8 cellular contexts compared by ENCODE assay signal in the genomic region with DNA sequence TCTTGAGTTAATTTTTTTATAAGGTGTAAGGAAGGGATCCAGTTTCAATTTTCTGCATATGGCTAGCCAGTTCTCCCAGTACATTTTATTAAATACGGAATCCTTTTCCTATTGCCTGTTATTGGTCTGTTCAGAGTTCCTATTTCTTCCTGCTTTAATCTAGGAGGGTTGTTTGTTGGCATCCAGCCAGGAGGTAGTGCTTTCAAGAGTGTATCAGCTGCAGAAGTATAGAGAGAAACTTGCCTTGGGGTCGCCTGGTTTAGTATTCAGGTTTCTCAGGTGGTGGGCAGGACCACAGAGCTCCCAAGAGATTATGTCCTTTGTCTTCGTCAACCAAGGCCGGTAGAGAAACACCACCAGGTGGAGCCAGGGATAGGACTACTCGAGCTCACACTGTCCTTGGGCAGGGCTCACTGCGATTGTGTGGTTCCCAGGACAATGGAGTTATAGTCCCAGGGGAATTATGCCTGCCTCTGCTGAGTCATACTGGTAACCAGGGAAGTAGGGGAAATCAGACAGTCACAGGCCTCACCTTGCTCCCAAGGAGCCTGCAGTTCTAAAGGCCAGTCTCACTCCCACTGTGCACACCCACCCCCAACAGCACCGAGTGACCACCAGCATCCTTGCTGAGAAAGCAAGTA.
DNase-seq lines count a peak whose midpoint lies in the region; ATAC-seq and TF ChIP-seq lines count a peak whose summit lies in the region.

No MANE protein-coding gene starts in this region.

- RAD21 ChIA-PET in HCT116 (lab: Charles Lee; ENCODE audit: low non-redundant PET in 1 of 2, low total read pairs in 2 of 2, uncharacterized antibody in 2 of 2, unreplicated experiment in 2 of 2), result interaction anchor here in 1 of 2 experiments (1.1 kb wide), 1 partner anchor 114 kb away, joined by 3 read pairs; no protein-coding TSS in a partner anchor

- CTCF ChIA-PET in HCT116 (lab: Charles Lee), result interaction anchor here (0.7 to 1.1 kb wide), 3 partner anchors 114 to 126 kb away, joined by 3 to 5 read pairs (median 3); no protein-coding TSS in a partner anchor

- H3K4me1 ChIP-seq in HCT116 (ENCODE audit: control insufficient read depth in 1 of 2, insufficient read depth in 2 of 2, low read length in 2 of 2), result peaks cover 0 to 41% of the 10 kb centered on the region in 2 experiments; a peak in 2 of 4 replicates
- H3K4me1 ChIP-seq in iPS DF 6.9 (ENCODE audit: control insufficient read depth, insufficient read depth, low read length), result no peaks in the 10 kb centered on the region
- H3K4me1 ChIP-seq in neuronal stem cell (ENCODE audit: control insufficient read depth in 2 of 2, insufficient read depth in 1 of 2, low read depth in 1 of 2, low read length in 2 of 2), result no peaks in the 10 kb centered on the region
- H3K4me1 ChIP-seq in smooth muscle cell (ENCODE audit: low read depth), result no peaks in the 10 kb centered on the region

- intact Hi-C loops in HCT116 (cut with micrococcal nuclease), result loop anchor here (1.0 kb wide), 1 partner anchor 115 kb away; no protein-coding TSS in a partner anchor

- no peak overlapping the region for H2BK15ac ChIP-seq in neuronal stem cell (ENCODE audit: low read length)

- peak; percentile 54 for TF ChIP-seq RAD21 in HCT116 (IDR thresholded peaks at IDR 0.05; ENCODE audit: low read depth)

- H3K4me2 ChIP-seq in HCT116 (ENCODE audit: low read length), result peak overlapping the region; percentile 28
- no peak overlapping the region for H3K4me2 ChIP-seq in neuronal stem cell (ENCODE audit: insufficient read depth, low read length, poor library complexity, severe bottlenecking)
- no peak overlapping the region for H3K4me2 ChIP-seq in smooth muscle cell

- H3K9ac ChIP-seq in HCT116 (ENCODE audit: low read length) (peak overlapping the region; percentile 20; the same call in 1 of the 2 replicates), neuronal stem cell (ENCODE audit: low read depth, low read length, poor library complexity) (no peak overlapping the region), smooth muscle cell (ENCODE audit: low read depth) (no peak overlapping the region)

- peak; percentile 94 for ATAC-seq in HCT116

- no peak overlapping the region for H3K14ac ChIP-seq in neuronal stem cell (ENCODE audit: low read length)

- H3K9me3 ChIP-seq in HCT116 (ENCODE audit: control insufficient read depth in 1 of 2, insufficient read depth in 1 of 2, low read depth in 1 of 2, low read length in 2 of 2) (no peaks in the 10 kb centered on the region), iPS DF 6.9 (ENCODE audit: control insufficient read depth, insufficient read depth, low read length) (no peaks in the 10 kb centered on the region), neuronal stem cell (replicated peaks in 1 of 2; ENCODE audit: control insufficient read depth in 2 of 2, insufficient read depth in 1 of 2, low read depth in 1 of 2, low read length in 2 of 2) (no peaks in the 10 kb centered on the region), smooth muscle cell (replicated peaks; ENCODE audit: low read depth) (no peaks in the 10 kb centered on the region)

- no peak for TF ChIP-seq POLR2A in HCT116 (IDR thresholded peaks at IDR 0.05; ENCODE audit: borderline replicate concordance, extremely low read depth, insufficient read depth, insufficient read length)

- no CpG with 5 or more reads among the region's 7 CpGs for WGBS in iPS DF 6.9 (ENCODE audit: insufficient coverage, insufficient read length)
- no CpG with 5 or more reads among the region's 7 CpGs for WGBS in neuronal stem cell (ENCODE audit: extremely low coverage in 2 of 2, insufficient read length in 2 of 2, insufficient replicate concordance in 1 of 2), 2 donors
- 68% methylated on average over 7 of the region's 7 CpGs for WGBS in smooth muscle cell (ENCODE audit: low lambda C conversion rate)

- H4K20me1 ChIP-seq in HCT116 (ENCODE audit: insufficient read depth) (no peaks in the 10 kb centered on the region), smooth muscle cell (ENCODE audit: low read depth) (no peaks in the 10 kb centered on the region)

- H3K79me1 ChIP-seq in neuronal stem cell (ENCODE audit: low read depth, low read length), result no peaks in the 10 kb centered on the region

- H4K8ac ChIP-seq in neuronal stem cell (ENCODE audit: low read depth, low read length), result no peak overlapping the region

- H3K27me3 ChIP-seq in HCT116 (ENCODE audit: insufficient read depth, low read length) (no peaks in the 10 kb centered on the region), iPS DF 6.9 (ENCODE audit: control insufficient read depth, insufficient read depth, low read length) (no peaks in the 10 kb centered on the region), neuronal stem cell (ENCODE audit: control insufficient read depth in 3 of 3, insufficient read depth in 3 of 3, low read depth in 1 of 3, low read length in 3 of 3) (no peaks in the 10 kb centered on the region), smooth muscle cell (ENCODE audit: low read depth) (no peaks in the 10 kb centered on the region)

- no peak overlapping the region for H4K91ac ChIP-seq in neuronal stem cell (ENCODE audit: low read depth, low read length, poor library complexity)

- no peak overlapping the region for H3K27ac ChIP-seq in HCT116 (ENCODE audit: low read depth, low read length)
- H3K27ac ChIP-seq in iPS DF 6.9 (ENCODE audit: low read length), result no peak overlapping the region
- no peak overlapping the region for H3K27ac ChIP-seq in neuronal stem cell (replicated peaks; ENCODE audit: low read length)
- no peak overlapping the region for H3K27ac ChIP-seq in smooth muscle cell (ENCODE audit: low read depth)

- H3K23ac ChIP-seq in neuronal stem cell (ENCODE audit: low read depth, low read length, poor library complexity), result no peak overlapping the region

- POLR2A ChIA-PET in HCT116 (lab: Charles Lee), result no interaction called here

- H3K4me3 ChIP-seq in HCT116 (replicated peaks in 1 of 2; ENCODE audit: low read depth in 1 of 2, low read length in 2 of 2) (no peak overlapping the region), iPS DF 6.9 (ENCODE audit: low read length) (no peak overlapping the region), neuronal stem cell (ENCODE audit: low read length in 2 of 2) (no peak overlapping the region), smooth muscle cell (no peak overlapping the region)

- H3K9me2 ChIP-seq in HCT116 (ENCODE audit: insufficient read depth), result no peaks in the 10 kb centered on the region

- no peak overlapping the region for H2BK120ac ChIP-seq in neuronal stem cell (ENCODE audit: low read depth, low read length)

- no TSS peak for BruUV-seq in HCT116 (replicated peaks; lab: Mats Ljungman, UMichigan)

- TF ChIP-seq CTCF in GM13977 (IDR thresholded peaks at IDR 0.05; ENCODE audit: extremely low read depth, insufficient read depth, missing control alignments) (peak; percentile 19), HCT116 (IDR thresholded peaks at IDR 0.05 in 2 of 3, conservative IDR thresholded peaks at IDR 0.05 in 1 of 3; ENCODE audit: borderline replicate concordance in 1 of 3, insufficient read depth in 1 of 3, low read depth in 2 of 3, low read length in 2 of 3) (peak; percentile 28 to 43 (median 36); a peak in 5 of 6 replicates), smooth muscle cell (IDR thresholded peaks at IDR 0.05; ENCODE audit: borderline replicate concordance, insufficient read depth, poor library complexity, severe bottlenecking) (no peak)

- H3K79me2 ChIP-seq in HCT116 (ENCODE audit: insufficient read depth, low read length) (no peaks in the 10 kb centered on the region), smooth muscle cell (ENCODE audit: low read depth) (no peaks in the 10 kb centered on the region)

- no peak overlapping the region for H2BK5ac ChIP-seq in neuronal stem cell (ENCODE audit: low read length)

- no peaks in the 10 kb centered on the region for H3F3A ChIP-seq in smooth muscle cell (ENCODE audit: low read depth)

- no peak overlapping the region for H3K18ac ChIP-seq in neuronal stem cell (ENCODE audit: low read length)

- no peak overlapping the region for H2BK12ac ChIP-seq in neuronal stem cell (ENCODE audit: low read length)

- in situ Hi-C loops in GM13977 (cut with MboI; ENCODE audit: low pct_unique_long_range_greater_than_20kb, low sequenced_read_pairs, unreplicated experiment), result no loop called here

- no peak overlapping the region for H3K4ac ChIP-seq in neuronal stem cell (ENCODE audit: low read length)

- H3K36me3 ChIP-seq in HCT116 (ENCODE audit: control insufficient read depth in 1 of 2, insufficient read depth in 2 of 2, low read length in 2 of 2) (no peaks in the 10 kb centered on the region), iPS DF 6.9 (ENCODE audit: control insufficient read depth, insufficient read depth, low read length) (no peaks in the 10 kb centered on the region), neuronal stem cell (replicated peaks in 1 of 2; ENCODE audit: control insufficient read depth in 2 of 2, insufficient read depth in 2 of 2, low read length in 2 of 2) (no peaks in the 10 kb centered on the region), smooth muscle cell (ENCODE audit: low read depth) (no peaks in the 10 kb centered on the region)

- H2AK5ac ChIP-seq in neuronal stem cell (ENCODE audit: low read depth, low read length), result no peak overlapping the region

- H2AFZ ChIP-seq in HCT116 (ENCODE audit: low read depth, low read length, poor library complexity, severe bottlenecking) (no peak overlapping the region), neuronal stem cell (ENCODE audit: low read length) (no peak overlapping the region), smooth muscle cell (ENCODE audit: low read depth) (no peak overlapping the region)

- DNase-seq in GM13977 (ENCODE audit: low spot score) (peak; percentile 24), HCT116 (ENCODE audit: low read depth, low spot score) (peak; percentile 67), NCI-H2107 treated with DMSO at 0.1 percent for 48 hours (lab: John Stamatoyannopoulos, UW; ENCODE audit: unreplicated experiment) (peak; percentile 78), iPS DF 6.9 (ENCODE audit: low read depth, low spot score) (peak; percentile 25), neuronal stem cell (ENCODE audit: low spot score) (no peak), NCI-H187 (lab: John Stamatoyannopoulos, UW) (no peak), smooth muscle cell (lab: John Stamatoyannopoulos, UW; ENCODE audit: unreplicated experiment) (no peak), ureter (ENCODE audit: low spot score) (no peak)

Comparison
In these comparisons a context has a peak if more than half of its experiments do, and no peak if none do; other contexts are left out.
1. DNase-seq: peak in GM13977 (single experiment), HCT116 (single experiment), NCI-H2107 treated with DMSO at 0.1 percent for 48 hours (single experiment) and iPS DF 6.9 (single experiment); none in neuronal stem cell (single experiment), NCI-H187 (0 of 2), smooth muscle cell (single experiment) and ureter (single experiment).